8 cellular contexts compared by ENCODE assay signal in genomic region chr10:59625842-59626522, GRCh38.
A peak's percentile ranks its signal among the peaks of the same experiment; 100 is the strongest.
DNase-seq lines count a peak whose midpoint lies in the region; ATAC-seq and TF ChIP-seq lines count a peak whose summit lies in the region.

No MANE protein-coding gene starts in this region.

- H3K27ac ChIP-seq in HCT116 (ENCODE audit: low read depth, low read length): no peak overlapping the region
- H3K27ac ChIP-seq in RWPE2 (ENCODE audit: poor library complexity, severe bottlenecking): no peak overlapping the region
- no peak overlapping the region for H3K27ac ChIP-seq in body of pancreas
- H3K27ac ChIP-seq in smooth muscle cell (ENCODE audit: low read depth): no peak overlapping the region

- TF ChIP-seq POLR2A in HCT116 (IDR thresholded peaks at IDR 0.05; ENCODE audit: borderline replicate concordance, extremely low read depth, insufficient read depth, insufficient read length) (no peak), body of pancreas (IDR thresholded peaks at IDR 0.05) (no peak)

- intact Hi-C loops in HCT116 (cut with micrococcal nuclease) (loop anchor here (1.0 to 10.0 kb wide), 6 partner anchors 183 to 1211 kb away; no protein-coding TSS in a partner anchor), body of pancreas (cut with DNase I) (no loop called here)

- TF ChIP-seq RAD21 in HCT116 (IDR thresholded peaks at IDR 0.05; ENCODE audit: low read depth): peak; percentile 96

- TF ChIP-seq CTCF in HCT116 (IDR thresholded peaks at IDR 0.05 in 2 of 3, conservative IDR thresholded peaks at IDR 0.05 in 1 of 3; ENCODE audit: borderline replicate concordance in 1 of 3, insufficient read depth in 1 of 3, low read depth in 2 of 3, low read length in 2 of 3) (peak; percentile 68 to 94 (median 90)), RWPE2 (IDR thresholded peaks at IDR 0.05; ENCODE audit: poor library complexity, severe bottlenecking) (peak; percentile 81), body of pancreas (IDR thresholded peaks at IDR 0.05) (peak; percentile 35 to 97 (median 92)), smooth muscle cell (IDR thresholded peaks at IDR 0.05; ENCODE audit: borderline replicate concordance, insufficient read depth, poor library complexity, severe bottlenecking) (peak; percentile 83)

- no peak overlapping the region for H2AFZ ChIP-seq in HCT116 (ENCODE audit: low read depth, low read length, poor library complexity, severe bottlenecking)
- no peak overlapping the region for H2AFZ ChIP-seq in smooth muscle cell (ENCODE audit: low read depth)

- no peaks in the 10 kb centered on the region for H4K20me1 ChIP-seq in HCT116 (ENCODE audit: insufficient read depth)
- no peaks in the 10 kb centered on the region for H4K20me1 ChIP-seq in smooth muscle cell (ENCODE audit: low read depth)

- no peaks in the 10 kb centered on the region for H3K9me2 ChIP-seq in HCT116 (ENCODE audit: insufficient read depth)

- peak in 5 of 6 experiments; percentile 5 to 75 (median 25) for DNase-seq in stimulated activated naive CD4-positive, alpha-beta T cell (lab: John Stamatoyannopoulos, UW)
- no peak for DNase-seq in stimulated activated naive CD4-positive, alpha-beta T cell treated with Interleukin-2 at 50 U/mL for 16 hours (lab: John Stamatoyannopoulos, UW)
- DNase-seq in HCT116 (ENCODE audit: low read depth, low spot score) (peak; percentile 48), LoVo (ENCODE audit: low spot score) (peak; percentile 77), RWPE2 (ENCODE audit: low spot score) (no peak), body of pancreas (peak; percentile 21 to 62 (median 48)), iPS DF 4.7 (ENCODE audit: extremely low read depth, low spot score) (peak; percentile 49), smooth muscle cell (lab: John Stamatoyannopoulos, UW; ENCODE audit: unreplicated experiment) (no peak)

- H3K27me3 ChIP-seq in HCT116 (ENCODE audit: insufficient read depth, low read length) (no peaks in the 10 kb centered on the region), RWPE2 (ENCODE audit: insufficient read depth, poor library complexity, severe bottlenecking) (peaks cover 3% of the 10 kb centered on the region), body of pancreas (no peaks in the 10 kb centered on the region), smooth muscle cell (ENCODE audit: low read depth) (no peaks in the 10 kb centered on the region)

- CTCF ChIA-PET in HCT116 (lab: Charles Lee): interaction anchor here (0.7 to 1.8 kb wide), 9 partner anchors 167 to 836 kb away, joined by 3 to 19 read pairs (median 4); no protein-coding TSS in a partner anchor

- no peaks in the 10 kb centered on the region for H3F3A ChIP-seq in smooth muscle cell (ENCODE audit: low read depth)

- H3K9me3 ChIP-seq in HCT116 (ENCODE audit: control insufficient read depth in 1 of 2, insufficient read depth in 1 of 2, low read depth in 1 of 2, low read length in 2 of 2) (no peaks in the 10 kb centered on the region), RWPE2 (ENCODE audit: severe bottlenecking) (no peaks in the 10 kb centered on the region), body of pancreas (no peaks in the 10 kb centered on the region), smooth muscle cell (replicated peaks; ENCODE audit: low read depth) (no peaks in the 10 kb centered on the region)

- RAD21 ChIA-PET in HCT116 (lab: Charles Lee; ENCODE audit: low non-redundant PET in 1 of 2, low total read pairs in 2 of 2, uncharacterized antibody in 2 of 2, unreplicated experiment in 2 of 2): interaction anchor here in 1 of 2 experiments (0.6 to 1.2 kb wide), 2 partner anchors 9 to 1030 kb away, joined by 3 read pairs; no protein-coding TSS in a partner anchor

- POLR2A ChIA-PET in HCT116 (lab: Charles Lee): no interaction called here

- H3K36me3 ChIP-seq in HCT116 (ENCODE audit: control insufficient read depth in 1 of 2, insufficient read depth in 2 of 2, low read length in 2 of 2) (no peaks in the 10 kb centered on the region), RWPE2 (ENCODE audit: low read depth) (no peaks in the 10 kb centered on the region), body of pancreas (replicated peaks in 1 of 2; ENCODE audit: insufficient read depth in 1 of 2, low read depth in 2 of 2) (no peaks in the 10 kb centered on the region), smooth muscle cell (ENCODE audit: low read depth) (no peaks in the 10 kb centered on the region)

- BruUV-seq in HCT116 (replicated peaks; lab: Mats Ljungman, UMichigan): no TSS peak

- H3K4me3 ChIP-seq in HCT116 (replicated peaks in 1 of 2; ENCODE audit: low read depth in 1 of 2, low read length in 2 of 2) (no peak overlapping the region), RWPE2 (ENCODE audit: severe bottlenecking) (no peak overlapping the region), body of pancreas (no peak overlapping the region), smooth muscle cell (no peak overlapping the region)

- 12 to 15% methylated on average over 7 of the region's 7 CpGs for WGBS in body of pancreas, 2 donors
- WGBS in smooth muscle cell (ENCODE audit: low lambda C conversion rate): 19% methylated on average over 7 of the region's 7 CpGs

- H3K79me2 ChIP-seq in HCT116 (ENCODE audit: insufficient read depth, low read length): no peaks in the 10 kb centered on the region
- no peaks in the 10 kb centered on the region for H3K79me2 ChIP-seq in smooth muscle cell (ENCODE audit: low read depth)

- ATAC-seq in HCT116: peak; percentile 88
- peak; percentile 80 for ATAC-seq in RWPE2 (ENCODE audit: low read depth)
- peak; percentile 86 for ATAC-seq in body of pancreas

- H3K4me1 ChIP-seq in HCT116 (ENCODE audit: control insufficient read depth in 1 of 2, insufficient read depth in 2 of 2, low read length in 2 of 2) (no peaks in the 10 kb centered on the region), RWPE2 (ENCODE audit: insufficient read depth, poor library complexity, severe bottlenecking) (no peaks in the 10 kb centered on the region), body of pancreas (no peaks in the 10 kb centered on the region), smooth muscle cell (ENCODE audit: low read depth) (peaks cover 6% of the 10 kb centered on the region)

- H3K4me2 ChIP-seq in HCT116 (ENCODE audit: low read length) (0 out of 2 replicates have a peak overlapping the region, but pooled peaks have one; percentile 1), smooth muscle cell (no peak overlapping the region)

- H3K9ac ChIP-seq in HCT116 (ENCODE audit: low read length): no peak overlapping the region
- H3K9ac ChIP-seq in smooth muscle cell (ENCODE audit: low read depth): no peak overlapping the region

TF ChIP-seq in HCT116, 20 proteins besides CTCF, POLR2A, EP300 and RAD21:
- TF ChIP-seq YY1 (IDR thresholded peaks at IDR 0.05; ENCODE audit: extremely low read depth, insufficient replicate concordance, low read depth, low read length) (peak; percentile 68), SRF (IDR thresholded peaks at IDR 0.05; ENCODE audit: low read depth) (no peak), ELF1 (IDR thresholded peaks at IDR 0.05; ENCODE audit: borderline replicate concordance, low read depth) (no peak), EZH2 (IDR thresholded peaks at IDR 0.05) (no peak), FOSL1 (IDR thresholded peaks at IDR 0.05; ENCODE audit: low read depth) (no peak), SIN3A (IDR thresholded peaks at IDR 0.05; ENCODE audit: low read depth) (no peak)

Comparison
In these comparisons a context has a peak if more than half of its experiments do, and no peak if none do; other contexts are left out.
1. DNase-seq: peak in stimulated activated naive CD4-positive, alpha-beta T cell (5 of 6), HCT116 (single experiment), LoVo (single experiment), body of pancreas (4 of 4) and iPS DF 4.7 (single experiment); none in stimulated activated naive CD4-positive, alpha-beta T cell treated with Interleukin-2 at 50 U/mL for 16 hours (single experiment), RWPE2 (single experiment) and smooth muscle cell (single experiment).
2. Peak in every context shown above with its lines, with median percentiles within 50 percentile points of each other: ATAC-seq and CTCF ChIP-seq.